ENCODE assay signal across 21 cellular contexts in the genomic region with DNA sequence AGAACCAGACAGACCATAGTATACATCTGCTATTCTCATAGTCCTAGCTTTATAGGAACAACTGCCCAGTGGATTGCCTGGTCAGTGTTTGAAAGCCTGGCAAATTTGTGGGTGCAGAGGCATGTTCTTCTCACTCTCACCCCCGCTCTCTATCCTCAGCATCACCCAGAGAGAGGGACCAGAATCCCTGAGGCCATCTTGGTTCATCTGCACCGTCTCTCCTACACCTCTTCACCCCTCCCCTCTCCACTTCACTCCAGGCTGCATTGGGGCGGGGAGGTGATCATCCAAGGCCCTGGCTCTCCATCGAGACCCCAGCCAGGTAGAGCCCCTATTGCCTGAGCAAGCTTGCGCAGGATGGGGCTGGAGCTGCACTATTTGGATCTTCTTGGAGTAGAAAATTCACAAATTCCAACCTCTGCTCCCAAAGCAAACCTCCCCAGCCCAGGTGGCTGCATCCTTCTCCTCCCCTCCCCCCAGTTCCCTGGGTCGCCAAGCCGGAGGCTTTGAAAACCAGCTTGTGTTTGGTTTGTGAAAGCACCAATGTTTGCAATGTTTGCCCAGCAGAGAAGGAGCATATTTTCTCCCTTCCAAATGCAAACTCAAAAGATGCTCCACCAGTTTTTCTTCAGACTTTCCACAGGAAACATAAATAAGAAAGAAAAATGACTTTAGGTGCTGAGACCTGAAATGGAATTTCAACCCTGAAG. TPM values are rescaled to one million over a fixed set of nuclear protein-coding genes. Genes with fewer than 3 reads are reported as not detected.
A peak's percentile ranks its signal among the peaks of the same experiment; 100 is the strongest.
DNase-seq lines count a peak whose midpoint lies in the region; TF ChIP-seq lines count a peak whose summit lies in the region.
"Had no signal": no experiment of that assay in that cellular context is flagged by ENCODE, and none has a peak within 500 bp of the region (broad histone marks: within the 10 kb centered on the region; RNA-seq: fewer than 3 reads in every experiment).

No MANE protein-coding gene starts in this region.

- H3K4me1 ChIP-seq in prostate gland (replicated peaks): peaks cover 22% of the 10 kb centered on the region
- H3K4me1 ChIP-seq: right lobe of liver had no signal

- H3K4me1 Mint-ChIP-seq in endothelial cell (ENCODE audit: unreplicated experiment): peaks cover 25% of the 10 kb centered on the region

- no peaks in the 10 kb centered on the region for H3K9me3 ChIP-seq in prostate gland
- H3K9me3 ChIP-seq: BLaER1, gastrocnemius medialis, HAP-1, right lobe of liver had no signal

- H3K27ac Mint-ChIP-seq in endothelial cell (ENCODE audit: unreplicated experiment): no peak overlapping the region
- H3K27ac Mint-ChIP-seq: activated CD4-positive, alpha-beta memory T cell treated with anti-CD3 and anti-CD28 coated beads for 36 hours; T-helper 2 cell treated with Interferon-gamma antibody and Interleukin-4, amounts not matched to agents 5 μg/mL and 100 μg/mL, for 36 hours had no signal

- no peaks in the 10 kb centered on the region for H3K27me3 ChIP-seq in prostate gland (replicated peaks; ENCODE audit: insufficient read depth)
- H3K27me3 ChIP-seq: BLaER1, gastrocnemius medialis, right lobe of liver had no signal

- H3K27me3 Mint-ChIP-seq in endothelial cell (ENCODE audit: unreplicated experiment): peaks cover 24% of the 10 kb centered on the region
- H3K27me3 Mint-ChIP-seq: brain had no signal

- intact Hi-C loops in prostate gland (cut with DNase I): no loop called here

- no peaks in the 10 kb centered on the region for H3K9me3 Mint-ChIP-seq in endothelial cell (ENCODE audit: unreplicated experiment)
- H3K9me3 Mint-ChIP-seq: activated CD4-positive, alpha-beta memory T cell treated with anti-CD3 and anti-CD28 coated beads for 36 hours; brain; T-helper 2 cell treated with Interferon-gamma antibody and Interleukin-4, amounts not matched to agents 5 μg/mL and 100 μg/mL, for 36 hours had no signal

- no peak for TF ChIP-seq CTCF in prostate gland (IDR thresholded peaks at IDR 0.05)
- TF ChIP-seq CTCF in endothelial cell (IDR thresholded peaks at IDR 0.05; ENCODE audit: unreplicated experiment): no peak
- no peak for TF ChIP-seq CTCF in GM13976 (IDR thresholded peaks at IDR 0.05; ENCODE audit: borderline replicate concordance, control extremely low read depth, extremely low read depth, insufficient read depth, missing control alignments)

- no peak for TF ChIP-seq POLR2A in prostate gland (IDR thresholded peaks at IDR 0.05)

- DNase-seq in NCI-H748 (lab: John Stamatoyannopoulos, UW; ENCODE audit: unreplicated experiment) (peak; percentile 22), NCI-H748 treated with DMSO at 0.1 percent for 48 hours (lab: John Stamatoyannopoulos, UW) (no peak), NCI-H146 (lab: John Stamatoyannopoulos, UW) (peak; percentile 64), islet precursor cell (peak; percentile 66), prostate gland (ENCODE audit: low spot score) (peak; percentile 52), endothelial cell (ENCODE audit: low spot score) (no peak), NCI-H774 (lab: John Stamatoyannopoulos, UW) (no peak), GM13976 (ENCODE audit: low spot score) (no peak)
- DNase-seq: ACHN; activated CD4-positive, alpha-beta memory T cell treated with anti-CD3 and anti-CD28 coated beads for 36 hours; activated CD4-positive, CD25-positive, alpha-beta regulatory T cell; activated effector memory CD4-positive, alpha-beta T cell treated with Interleukin-2 at 50 U/mL for 16 hours; effector CD8-positive, alpha-beta T cell; right lobe of liver had no signal

- in situ Hi-C loops in GM13976 (cut with MboI; ENCODE audit: low sequenced_read_pairs, unreplicated experiment): no loop called here

- peak overlapping the region in 1 of 2 donors; percentile 10 for H3K27ac ChIP-seq in prostate gland
- H3K27ac ChIP-seq: BLaER1, right lobe of liver had no signal

- 59% methylated on average over 7 of the region's 7 CpGs for WGBS in prostate gland

- H3K4me3 ChIP-seq in prostate gland: no peak overlapping the region
- H3K4me3 ChIP-seq: BLaER1, gastrocnemius medialis, HAP-1, right lobe of liver had no signal

- no peaks in the 10 kb centered on the region for H3K36me3 ChIP-seq in prostate gland
- H3K36me3 ChIP-seq: BLaER1, gastrocnemius medialis, HAP-1, right lobe of liver had no signal

- no peak overlapping the region for H3K4me3 Mint-ChIP-seq in endothelial cell (ENCODE audit: unreplicated experiment)
- H3K4me3 Mint-ChIP-seq: activated CD4-positive, alpha-beta memory T cell treated with anti-CD3 and anti-CD28 coated beads for 36 hours; T-helper 2 cell treated with Interferon-gamma antibody and Interleukin-4, amounts not matched to agents 5 μg/mL and 100 μg/mL, for 36 hours had no signal

- peaks cover 5% of the 10 kb centered on the region for H3K36me3 Mint-ChIP-seq in endothelial cell (ENCODE audit: low read depth, unreplicated experiment)
- H3K36me3 Mint-ChIP-seq: activated CD4-positive, alpha-beta memory T cell treated with anti-CD3 and anti-CD28 coated beads for 36 hours; brain had no signal

RNA-seq across cellular contexts. Expression of a gene that starts 18.6 kb away (rescaled TPM):
- 1 to 10 TPM in 1 of 2 donors, under 1 TPM in 1; 0.14 to 1.9 TPM for total RNA-seq in prostate gland
- 1.9 TPM for total RNA-seq in endothelial cell (ENCODE audit: unreplicated experiment)
- total RNA-seq: activated CD4-positive, alpha-beta memory T cell treated with anti-CD3 and anti-CD28 coated beads for 36 hours; esophagus mucosa; gastrocnemius medialis; right lobe of liver; ureter had no signal

RNA-seq across cellular contexts. Expression of a gene that starts 59.4 kb away (rescaled TPM):
- 10 to 100 TPM; 54.6 to 91.1 TPM for total RNA-seq in prostate gland
- 41.0 TPM for total RNA-seq in endothelial cell (ENCODE audit: unreplicated experiment)

Comparison
In these comparisons a context has a peak if more than half of its experiments do, and no peak if none do; other contexts are left out.
1. DNase-seq: peak in NCI-H748 (single experiment), NCI-H146 (single experiment), islet precursor cell (single experiment) and prostate gland (single experiment); none in NCI-H748 treated with DMSO at 0.1 percent for 48 hours (single experiment), endothelial cell (single experiment), NCI-H774 (single experiment) and GM13976 (single experiment).